8 cellular contexts compared by ENCODE assay signal in genomic region chr4:87424032-87424543, GRCh38. TPM values are rescaled to one million over a fixed set of nuclear protein-coding genes. Genes with fewer than 3 reads are reported as not detected.
DNase-seq lines count a peak whose midpoint lies in the region; TF ChIP-seq lines count a peak whose summit lies in the region.
"Not testable (repeated sequence)": the region's sequence is repeated elsewhere in the genome, so short reads cannot be mapped to it uniquely, and the experiment has no call there.

No MANE protein-coding gene starts in this region.

- not testable (repeated sequence) for H3K9me3 ChIP-seq in SK-N-MC (ENCODE audit: low read depth, low read length); endocrine pancreas (ENCODE audit: control insufficient read depth, low read length); iPS-20b (ENCODE audit: insufficient read depth, low read depth, low read length); neural cell (ENCODE audit: low read length); suprapubic skin

- not testable (repeated sequence) for H3K9me3 Mint-ChIP-seq in activated naive CD8-positive, alpha-beta T cell treated with anti-CD3 and anti-CD28 coated beads for 36 hours

- not testable (repeated sequence) for TF ChIP-seq RAD21 in neural cell (conservative IDR thresholded peaks at IDR 0.05)

- peak; percentile 70 for DNase-seq in Caki2 (ENCODE audit: low read depth)
- DNase-seq in SK-N-MC (ENCODE audit: low read depth, low spot score); activated naive CD8-positive, alpha-beta T cell treated with anti-CD3 and anti-CD28 coated beads for 36 hours; suprapubic skin (ENCODE audit: low spot score in 2 of 2): not testable (repeated sequence)

- TF ChIP-seq POLR2A in suprapubic skin (IDR thresholded peaks at IDR 0.05): not testable (repeated sequence)

- peaks cover 41% of the 10 kb centered on the region for H3K4me1 Mint-ChIP-seq in activated naive CD8-positive, alpha-beta T cell treated with anti-CD3 and anti-CD28 coated beads for 36 hours

- H4K20me1 ChIP-seq in KMS-11 (ENCODE audit: insufficient read depth); neural cell (ENCODE audit: insufficient read depth): not testable (repeated sequence)

- H3K9ac ChIP-seq in KMS-11; endocrine pancreas (ENCODE audit: control insufficient read depth, insufficient read depth, low read length); neural cell (ENCODE audit: low read length): not testable (repeated sequence)
- H3K9ac ChIP-seq in SK-N-MC (ENCODE audit: insufficient read length) (peak overlapping the region; percentile 86), iPS-20b (ENCODE audit: low read depth, low read length) (peak overlapping the region; percentile 93; the same call in 1 of the 2 replicates)

- H3F3A ChIP-seq in neural cell (ENCODE audit: insufficient read depth, low read length, poor library complexity, severe bottlenecking): not testable (repeated sequence)

- H3K4me1 ChIP-seq in KMS-11 (ENCODE audit: low read depth, poor library complexity, severe bottlenecking) (peaks cover 20% of the 10 kb centered on the region), endocrine pancreas (ENCODE audit: control insufficient read depth, insufficient read depth, low read length) (peaks cover 14% of the 10 kb centered on the region), iPS-20b (ENCODE audit: insufficient read depth, low read length) (peaks cover 21% of the 10 kb centered on the region), suprapubic skin (peaks cover 28% of the 10 kb centered on the region)

- not testable (repeated sequence) for H3K36me3 Mint-ChIP-seq in activated naive CD8-positive, alpha-beta T cell treated with anti-CD3 and anti-CD28 coated beads for 36 hours

- not testable (repeated sequence) for H3K27me3 ChIP-seq in KMS-11 (ENCODE audit: insufficient read depth, low read depth); endocrine pancreas (ENCODE audit: control insufficient read depth, insufficient read depth, low read length); iPS-20b (ENCODE audit: insufficient read depth, low read length); neural cell (ENCODE audit: insufficient read depth, low read depth, low read length); suprapubic skin

- H2AFZ ChIP-seq in KMS-11 (ENCODE audit: low read depth): peak overlapping the region; percentile 97; the same call in 1 of the 2 replicates
- not testable (repeated sequence) for H2AFZ ChIP-seq in neural cell (ENCODE audit: low read depth, low read length)

- WGBS in suprapubic skin: 90% methylated on average over 22 of the region's 22 CpGs

- H3K4me3 ChIP-seq in KMS-11 (IDR thresholded peaks at IDR 0.05; ENCODE audit: insufficient read depth, low read depth, low read length): not testable (repeated sequence)
- H3K4me3 ChIP-seq in SK-N-MC: peak overlapping the region; percentile 89
- H3K4me3 ChIP-seq in endocrine pancreas (ENCODE audit: control insufficient read depth, insufficient read depth, low read length): peak overlapping the region; percentile 93
- H3K4me3 ChIP-seq in iPS-20b (ENCODE audit: low read length): peak overlapping the region; percentile 88
- peak overlapping the region; percentile 81 for H3K4me3 ChIP-seq in neural cell (ENCODE audit: low read length)
- H3K4me3 ChIP-seq in suprapubic skin: peak overlapping the region; percentile 67

- not testable (repeated sequence) for H3K36me3 ChIP-seq in KMS-11 (ENCODE audit: insufficient read depth); SK-N-MC (ENCODE audit: insufficient read depth, low read length); endocrine pancreas (ENCODE audit: control insufficient read depth, insufficient read depth, low read length); iPS-20b (ENCODE audit: insufficient read depth, low read depth, low read length); neural cell (ENCODE audit: insufficient read depth, low read length); suprapubic skin

- not testable (repeated sequence) for H3K9me2 ChIP-seq in neural cell (ENCODE audit: insufficient read depth, low read length)

- H3K4me2 ChIP-seq in KMS-11 (peak overlapping the region; percentile 86), neural cell (ENCODE audit: low read length) (peak overlapping the region; percentile 72)

- H3K27ac ChIP-seq in KMS-11: peak overlapping the region; percentile 71; the same call in 1 of the 2 replicates
- H3K27ac ChIP-seq in SK-N-MC; iPS-20b (ENCODE audit: low read length); neural cell (ENCODE audit: low read length); suprapubic skin: not testable (repeated sequence)

- peak overlapping the region; percentile 79 for H3K4me3 Mint-ChIP-seq in activated naive CD8-positive, alpha-beta T cell treated with anti-CD3 and anti-CD28 coated beads for 36 hours

- not testable (repeated sequence) for TF ChIP-seq EP300 in neural cell (conservative IDR thresholded peaks at IDR 0.05; ENCODE audit: poor library complexity, severe bottlenecking); suprapubic skin (IDR thresholded peaks at IDR 0.05)

- TF ChIP-seq CTCF in KMS-11 (conservative IDR thresholded peaks at IDR 0.05; ENCODE audit: low read depth, low read length); neural cell (IDR thresholded peaks at IDR 0.05; ENCODE audit: poor library complexity, severe bottlenecking); suprapubic skin (IDR thresholded peaks at IDR 0.05): not testable (repeated sequence)

- not testable (repeated sequence) for H3K27ac Mint-ChIP-seq in activated naive CD8-positive, alpha-beta T cell treated with anti-CD3 and anti-CD28 coated beads for 36 hours

- in situ Hi-C loops in Caki2 (cut with HindIII; ENCODE audit: low pct_unique_long_range_greater_than_20kb, low sequenced_read_pairs): not testable (repeated sequence)

- H3K79me2 ChIP-seq in KMS-11 (ENCODE audit: insufficient read depth, low read depth): peaks cover 31% of the 10 kb centered on the region; the same call in 1 of the 2 replicates
- H3K79me2 ChIP-seq in neural cell (replicated peaks; ENCODE audit: insufficient read depth, low read length): peaks cover 32% of the 10 kb centered on the region

- not testable (repeated sequence) for H3K27me3 Mint-ChIP-seq in activated naive CD8-positive, alpha-beta T cell treated with anti-CD3 and anti-CD28 coated beads for 36 hours

RNA-seq across cellular contexts. Expression of gene NUDT9, which starts 1.7 kb away (rescaled TPM):
- total RNA-seq in Caki2 (2014; rRNA removed; shearing (Covaris generic); ENCODE audit: low replicate concordance): 33.4 and 48.3 TPM in 2 replicates
- total RNA-seq in activated naive CD8-positive, alpha-beta T cell treated with anti-CD3 and anti-CD28 coated beads for 36 hours: 10 to 100 TPM; 13.4 to 13.6 TPM
- 22.4 and 25.5 TPM in 2 replicates for polyA plus RNA-seq in neural cell
- 18.1 and 20.0 TPM in 2 replicates for polyA minus RNA-seq in neural cell
- total RNA-seq in suprapubic skin: 10 to 100 TPM; 11.9 to 31.5 (median 15.6) TPM

RNA-seq across cellular contexts. Expression of gene HSD17B11, which starts 33.1 kb away (rescaled TPM):
- total RNA-seq in Caki2 (2014; rRNA removed; shearing (Covaris generic); ENCODE audit: low replicate concordance): 59.6 and 78.3 TPM in 2 replicates
- 10 to 100 TPM; 18.2 to 18.7 TPM for total RNA-seq in activated naive CD8-positive, alpha-beta T cell treated with anti-CD3 and anti-CD28 coated beads for 36 hours
- 2.2 and 3.4 TPM in 2 replicates for polyA plus RNA-seq in neural cell
- polyA minus RNA-seq in neural cell: 1.7 and 2.0 TPM in 2 replicates
- total RNA-seq in suprapubic skin: 10 to 100 TPM; 11.3 to 34.4 (median 21.4) TPM
